Comparison of ENCODE assay signal across 24 cellular contexts in the genomic region with DNA sequence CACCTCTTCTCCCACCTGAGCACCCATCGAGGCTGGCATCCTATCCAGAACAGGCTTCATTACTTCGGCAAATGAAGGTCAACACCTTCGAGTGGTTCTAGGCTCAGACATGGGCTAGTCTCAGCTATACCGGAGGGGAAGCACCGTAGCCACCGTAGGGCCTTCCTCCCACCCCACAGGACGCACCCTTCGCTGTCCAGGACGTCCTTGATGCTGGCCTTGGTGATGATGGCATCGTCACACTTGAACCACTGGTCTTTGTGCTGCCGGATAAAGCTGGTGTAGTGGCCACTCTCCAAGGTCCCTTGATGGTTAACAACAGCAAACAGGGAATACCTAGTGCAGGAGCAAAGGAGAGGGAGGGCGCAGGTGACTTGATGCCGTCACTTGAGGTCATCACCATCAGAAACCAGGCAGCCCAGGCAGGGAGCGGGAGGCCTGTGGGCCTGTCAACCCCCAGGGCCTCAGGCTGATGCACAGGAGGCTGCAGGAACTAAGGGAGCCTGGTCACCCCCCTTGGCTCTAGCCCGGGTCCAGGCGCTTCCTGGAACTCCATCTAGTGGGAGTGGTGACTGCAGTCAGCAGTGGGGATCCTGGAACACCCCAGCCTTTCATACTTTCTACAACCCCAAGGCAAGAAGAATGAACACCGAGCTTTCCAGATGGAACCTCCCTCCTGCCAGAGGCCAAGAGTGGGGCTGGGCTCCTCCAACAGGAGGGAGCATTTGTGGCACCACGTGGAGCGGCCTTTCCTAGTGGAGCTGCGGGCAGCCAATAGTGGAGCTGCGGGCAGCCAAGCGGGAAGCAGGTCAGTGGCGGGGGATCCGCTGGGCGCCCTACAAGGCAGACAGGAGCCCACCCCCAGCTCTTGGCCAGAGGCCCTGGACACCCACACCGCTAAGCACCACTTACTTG. TPM values are rescaled to one million over a fixed set of nuclear protein-coding genes. Genes with fewer than 3 reads are reported as not detected.
DNase-seq lines count a peak whose midpoint lies in the region; ATAC-seq and TF ChIP-seq lines count a peak whose summit lies in the region.
"Had no signal": no experiment of that assay in that cellular context is flagged by ENCODE, and none has a peak within 500 bp of the region (broad histone marks: within the 10 kb centered on the region; RNA-seq: fewer than 3 reads in every experiment).

No MANE protein-coding gene starts in this region.

- peak overlapping the region; percentile 39 for H3K27ac Mint-ChIP-seq in mesothelial cell of epicardium
- H3K27ac Mint-ChIP-seq: activated B cell treated with CpG ODN at 0.5 μM for 24 hours; activated naive CD8-positive, alpha-beta T cell treated with anti-CD3 and anti-CD28 coated beads, Interleukin-2, amount 10 ng/mL, durations not matched to agents 7 days and 5 days; activated T-helper 1 cell treated with anti-CD3 and anti-CD28 coated beads, Interleukin-12 subunit alpha, Interleukin-12 subunit beta, Interleukin-2, Interleukin-4 antibody, amounts not matched to agents 30 ng/mL and 10 ng/mL and 1 ng/mL, durations not matched to agents 14 hours and 24 hours and 36 hours had no signal

- no peaks in the 10 kb centered on the region for H3K9me3 ChIP-seq in left ventricle myocardium inferior (replicated peaks)
- H3K9me3 ChIP-seq in breast epithelium = no peaks in the 10 kb centered on the region
- H3K9me3 ChIP-seq: BE2C, heart right ventricle, Peyer's patch, SJCRH30 had no signal

- no peak overlapping the region for H3K4me3 ChIP-seq in left ventricle myocardium inferior
- H3K4me3 ChIP-seq in breast epithelium = no peak overlapping the region
- H3K4me3 ChIP-seq: heart right ventricle, Peyer's patch, SJCRH30 had no signal

- H3K27ac ChIP-seq in left ventricle myocardium inferior (replicated peaks) (peak overlapping the region; percentile 16), caudate nucleus (ENCODE audit: low read depth, low read length) (peak overlapping the region; percentile 90), temporal lobe (ENCODE audit: low read depth, low read length) (peak overlapping the region; percentile 100), breast epithelium (peak overlapping the region in 1 of 2 donors; percentile 53)
- H3K27ac ChIP-seq: Peyer's patch, SJCRH30 had no signal

- no peaks in the 10 kb centered on the region for H3K9me3 Mint-ChIP-seq in mesothelial cell of epicardium
- H3K9me3 Mint-ChIP-seq: activated B cell treated with CpG ODN at 0.5 μM for 24 hours; activated naive CD8-positive, alpha-beta T cell treated with anti-CD3 and anti-CD28 coated beads, Interleukin-2, amount 10 ng/mL, durations not matched to agents 7 days and 5 days; activated T-helper 1 cell treated with anti-CD3 and anti-CD28 coated beads, Interleukin-12 subunit alpha, Interleukin-12 subunit beta, Interleukin-2, Interleukin-4 antibody, amounts not matched to agents 30 ng/mL and 10 ng/mL and 1 ng/mL, durations not matched to agents 14 hours and 24 hours and 36 hours; naive thymus-derived CD8-positive, alpha-beta T cell had no signal

- H3K36me3 Mint-ChIP-seq in mesothelial cell of epicardium = peaks cover 40% of the 10 kb centered on the region

- intact Hi-C loops in left ventricle myocardium inferior (cut with micrococcal nuclease) = no loop called here
- intact Hi-C loops in Right ventricle myocardium superior (cut with DNase I) = no loop called here
- intact Hi-C loops in breast epithelium (cut with DNase I; ENCODE audit: low total_unique reads) = no loop called here

- no peak for TF ChIP-seq POLR2A in breast epithelium (IDR thresholded peaks at IDR 0.05)

- no peak for ATAC-seq in Right ventricle myocardium superior (ENCODE audit: poor library complexity)
- ATAC-seq in HG02763 (IDR thresholded peaks at IDR 0.05; ENCODE audit: unreplicated experiment) = no peak
- ATAC-seq: left colon; naive thymus-derived CD8-positive, alpha-beta T cell had no signal

- no peak overlapping the region for H3K4me3 Mint-ChIP-seq in mesothelial cell of epicardium
- H3K4me3 Mint-ChIP-seq: activated B cell treated with CpG ODN at 0.5 μM for 24 hours; activated naive CD8-positive, alpha-beta T cell treated with anti-CD3 and anti-CD28 coated beads, Interleukin-2, amount 10 ng/mL, durations not matched to agents 7 days and 5 days; activated T-helper 1 cell treated with anti-CD3 and anti-CD28 coated beads, Interleukin-12 subunit alpha, Interleukin-12 subunit beta, Interleukin-2, Interleukin-4 antibody, amounts not matched to agents 30 ng/mL and 10 ng/mL and 1 ng/mL, durations not matched to agents 14 hours and 24 hours and 36 hours; naive thymus-derived CD8-positive, alpha-beta T cell had no signal

- no peaks in the 10 kb centered on the region for H3K4me1 Mint-ChIP-seq in mesothelial cell of epicardium
- H3K4me1 Mint-ChIP-seq: activated B cell treated with CpG ODN at 0.5 μM for 24 hours had no signal

- H3K4me1 ChIP-seq in left ventricle myocardium inferior (peaks cover 75% of the 10 kb centered on the region), breast epithelium (peaks cover 0 to 3% of the 10 kb centered on the region in 2 donors)
- H3K4me1 ChIP-seq: BE2C, SJCRH30 had no signal

- H3K27me3 ChIP-seq in left ventricle myocardium inferior (ENCODE audit: low read depth) (no peaks in the 10 kb centered on the region), breast epithelium (no peaks in the 10 kb centered on the region)
- H3K27me3 ChIP-seq: BE2C, heart right ventricle, Peyer's patch, SJCRH30 had no signal

- DNase-seq in left ventricle myocardium inferior (no peak), Right ventricle myocardium superior (no peak), caudate nucleus (lab: John Stamatoyannopoulos, UW) (peak in 7 of 61 donors; percentile 20 to 55 (median 37)), mesothelial cell of epicardium (ENCODE audit: low spot score in 2 of 2, unreplicated experiment in 2 of 2) (no peak), breast epithelium (ENCODE audit: low spot score in 2 of 2) (no peak), HPDE6-E6E7 (ENCODE audit: extremely low spot score) (no peak)
- DNase-seq: ACHN; activated B cell treated with CpG ODN at 0.5 μM for 24 hours; activated naive CD8-positive, alpha-beta T cell treated with anti-CD3 and anti-CD28 coated beads, Interleukin-2, amount 10 ng/mL, durations not matched to agents 7 days and 5 days; BE2C; foreskin fibroblast; heart right ventricle; left colon; naive thymus-derived CD8-positive, alpha-beta T cell; NCI-H1417; NCI-H2081; NCI-H2227 treated with DMSO at 0.1 percent for 48 hours; NCI-H526 treated with DMSO at 0.1 percent for 48 hours; Peyer's patch; SJCRH30; T1000 had no signal

- H3K36me3 ChIP-seq in left ventricle myocardium inferior = peaks cover 87% of the 10 kb centered on the region
- peaks cover 14% of the 10 kb centered on the region for H3K36me3 ChIP-seq in breast epithelium

- no peak for TF ChIP-seq CTCF in left ventricle myocardium inferior (IDR thresholded peaks at IDR 0.05; ENCODE audit: borderline replicate concordance)
- no peak for TF ChIP-seq CTCF in mesothelial cell of epicardium (IDR thresholded peaks at IDR 0.05; ENCODE audit: unreplicated experiment)
- no peak for TF ChIP-seq CTCF in breast epithelium (IDR thresholded peaks at IDR 0.05)

- no peaks in the 10 kb centered on the region for H3K27me3 Mint-ChIP-seq in mesothelial cell of epicardium (ENCODE audit: low read depth)
- H3K27me3 Mint-ChIP-seq: activated B cell treated with CpG ODN at 0.5 μM for 24 hours; activated naive CD8-positive, alpha-beta T cell treated with anti-CD3 and anti-CD28 coated beads, Interleukin-2, amount 10 ng/mL, durations not matched to agents 7 days and 5 days; naive thymus-derived CD8-positive, alpha-beta T cell had no signal

RNA-seq across cellular contexts. Expression of a gene that starts 38.5 kb away (rescaled TPM):
- total RNA-seq in left ventricle myocardium inferior (159 TPM), Right ventricle myocardium superior (139 TPM), mesothelial cell of epicardium (333 to 348 TPM (median 347 TPM) in 3 replicates), temporal lobe (273 TPM), breast epithelium (100 to 1,000 TPM; 115 to 156 (median 139) TPM)
